Comparison of ENCODE assay signal across 8 cellular contexts in the genomic region with DNA sequence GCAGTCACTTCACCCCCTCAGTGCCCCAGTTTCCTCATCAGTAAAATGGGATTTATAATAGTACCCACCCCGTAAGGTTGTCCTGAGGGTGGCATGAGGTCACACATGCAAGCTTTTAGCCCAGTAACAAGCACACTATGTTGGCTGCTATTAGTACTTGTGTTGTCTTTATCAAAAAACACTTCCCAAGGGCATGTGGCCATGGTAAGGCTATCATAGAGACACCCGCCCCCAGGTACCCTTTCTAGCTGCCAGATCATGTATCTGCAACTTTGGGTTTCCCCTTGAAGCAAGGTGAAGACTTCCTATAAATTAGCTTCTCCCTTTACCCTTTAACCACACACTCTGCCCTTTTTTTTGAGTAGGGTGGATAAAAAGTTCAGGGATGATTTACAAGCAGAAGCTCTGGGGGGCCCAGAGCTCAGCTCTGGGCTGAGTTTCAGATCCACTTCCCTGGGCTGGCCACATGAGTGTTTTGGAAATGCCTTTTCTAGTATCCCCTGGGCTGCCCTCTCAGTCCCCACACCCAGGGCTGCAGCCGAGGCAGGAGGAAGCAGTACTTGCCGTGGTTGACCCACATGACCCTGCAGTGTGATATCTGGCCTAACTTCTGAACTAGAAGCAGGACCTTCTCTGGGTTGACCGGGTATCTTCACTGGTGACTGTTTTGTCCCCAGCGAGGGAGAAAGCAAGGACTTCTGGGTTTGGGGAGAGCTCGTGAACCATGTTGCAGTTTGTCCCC. TPM values are rescaled to one million over a fixed set of nuclear protein-coding genes. Genes with fewer than 3 reads are reported as not detected.
DNase-seq lines count a peak whose midpoint lies in the region; ATAC-seq, FAIRE-seq and TF ChIP-seq lines count a peak whose summit lies in the region.

No MANE protein-coding gene starts in this region.

- H3K4me3 Mint-ChIP-seq in T-helper 17 cell, result peak overlapping the region; percentile 99
- H3K4me3 Mint-ChIP-seq in progenitor cell of endocrine pancreas (ENCODE audit: low read depth), result peak overlapping the region; percentile 76

- H3K36me3 Mint-ChIP-seq in T-helper 17 cell (ENCODE audit: low read depth) (peaks cover 14% of the 10 kb centered on the region), progenitor cell of endocrine pancreas (ENCODE audit: insufficient read depth) (peaks cover 5% of the 10 kb centered on the region)

- H3K27me3 Mint-ChIP-seq in T-helper 17 cell (no peaks in the 10 kb centered on the region), progenitor cell of endocrine pancreas (no peaks in the 10 kb centered on the region)

- H3K27ac Mint-ChIP-seq in T-helper 17 cell, result peak overlapping the region; percentile 100
- no peak overlapping the region for H3K27ac Mint-ChIP-seq in progenitor cell of endocrine pancreas

- intact Hi-C loops in posterior vena cava (cut with DNase I), result no loop called here

- H3K9me3 Mint-ChIP-seq in progenitor cell of endocrine pancreas (ENCODE audit: low read depth), result no peaks in the 10 kb centered on the region

- peak overlapping the region; percentile 2 for H3K4me3 ChIP-seq in fibroblast of mammary gland (ENCODE audit: control insufficient read depth, low read depth, low read length)

- H3K9me3 ChIP-seq in T-helper 17 cell (ENCODE audit: control insufficient read depth, low read length, poor library complexity, severe bottlenecking), result no peaks in the 10 kb centered on the region

- peak; percentile 91 for FAIRE-seq in GM19239 (lab: Jason Lieb, UNC)

- ATAC-seq in T-helper 17 cell, result peak; percentile 17

- peaks cover 60% of the 10 kb centered on the region for H3K4me1 Mint-ChIP-seq in T-helper 17 cell
- H3K4me1 Mint-ChIP-seq in progenitor cell of endocrine pancreas (ENCODE audit: low read depth), result peaks cover 39% of the 10 kb centered on the region

- DNase-seq in GM19239 (ENCODE audit: insufficient read length, low spot score) (no peak), T-helper 17 cell (no peak), fibroblast of mammary gland (ENCODE audit: low read depth) (no peak), progenitor cell of endocrine pancreas (ENCODE audit: low spot score, unreplicated experiment) (no peak), NCI-H2029 treated with DMSO at 0.1 percent for 48 hours (lab: John Stamatoyannopoulos, UW) (no peak), posterior vena cava (ENCODE audit: low spot score) (no peak), NCI-H1105 (lab: John Stamatoyannopoulos, UW) (no peak), NCI-H2171 (lab: John Stamatoyannopoulos, UW) (no peak)

- TF ChIP-seq CTCF in fibroblast of mammary gland (conservative IDR thresholded peaks at IDR 0.05; ENCODE audit: control insufficient read depth, insufficient read depth, low read depth, low read length) (no peak), progenitor cell of endocrine pancreas (IDR thresholded peaks at IDR 0.05; ENCODE audit: unreplicated experiment) (no peak)

RNA-seq across cellular contexts. Expression of gene ZDHHC18, which starts 2.0 kb away (rescaled TPM):
- 10 to 100 TPM; 70.2 to 71.2 TPM for total RNA-seq in T-helper 17 cell
- total RNA-seq in progenitor cell of endocrine pancreas, result 22.9 and 26.1 TPM in 2 replicates
- 10 to 100 TPM; 17.4 to 17.7 TPM for total RNA-seq in posterior vena cava

RNA-seq across cellular contexts. Expression of gene SFN, which starts 34.4 kb away (rescaled TPM):
- total RNA-seq in T-helper 17 cell, result 1 to 10 TPM; 1.3 TPM
- total RNA-seq in progenitor cell of endocrine pancreas, result 0.36 and 0.44 TPM in 2 replicates
- 1 to 10 TPM; 1.2 to 6.7 TPM for total RNA-seq in posterior vena cava

RNA-seq across cellular contexts. Expression of gene PIGV, which starts 40.8 kb away (rescaled TPM):
- 10 to 100 TPM; 12.0 to 14.3 TPM for total RNA-seq in T-helper 17 cell
- 10.2 and 12.1 TPM in 2 replicates for total RNA-seq in progenitor cell of endocrine pancreas
- 1 to 10 TPM; 6.3 to 7.9 TPM for total RNA-seq in posterior vena cava
